In genomic region chr16:4624827-4625616, GRCh38 we compare ENCODE assay signal across 8 cellular contexts. TPM values are rescaled to one million over a fixed set of nuclear protein-coding genes. Genes with fewer than 3 reads are reported as not detected.
DNase-seq lines count a peak whose midpoint lies in the region; TF ChIP-seq lines count a peak whose summit lies in the region.

No MANE protein-coding gene starts in this region.

- no peaks in the 10 kb centered on the region for H3K36me3 ChIP-seq in GM23248 (ENCODE audit: low read depth)
- no peaks in the 10 kb centered on the region for H3K36me3 ChIP-seq in duodenal mucosa (ENCODE audit: control insufficient read depth in 1 of 2, insufficient read depth in 2 of 2, low read length in 2 of 2)

- 1 to 2% methylated on average over 47 to 65 of the region's 82 CpGs for WGBS in GM23248 (ENCODE audit: low coverage in 1 of 2, low lambda C conversion rate in 2 of 2, missing lambda C conversion rate in 2 of 2), 2 experiments

- peak overlapping the region; percentile 67 for H2AFZ ChIP-seq in GM23248

- no peak for TF ChIP-seq CTCF in GM10248 (IDR thresholded peaks at IDR 0.05; ENCODE audit: control extremely low read depth, extremely low read depth, low read depth, missing control alignments)

- CTCF ChIA-PET in GM10248 (lab: Yijun Ruan, JAX): interaction anchor here (1.0 to 7.7 kb wide), 26 partner anchors 11 to 331 kb away, joined by 3 to 60 read pairs (median 4); partner anchors contain the start of genes ANKS3, CDIP1, DNAAF8 and UBALD1

- H3K4me3 ChIP-seq in GM23248 (peak overlapping the region; percentile 97), duodenal mucosa (ENCODE audit: low read depth in 1 of 2, low read length in 2 of 2) (peak overlapping the region; percentile 72 to 87)

- H3K9me3 ChIP-seq in GM23248 (ENCODE audit: low read depth) (no peaks in the 10 kb centered on the region), duodenal mucosa (ENCODE audit: control insufficient read depth in 1 of 2, low read length in 2 of 2) (no peaks in the 10 kb centered on the region)

- in situ Hi-C loops in GM23248 (cut with MboI): no loop called here

- H3K27me3 ChIP-seq in GM23248 (replicated peaks; ENCODE audit: insufficient read depth): no peaks in the 10 kb centered on the region
- H3K27me3 ChIP-seq in duodenal mucosa (ENCODE audit: control insufficient read depth in 1 of 2, insufficient read depth in 2 of 2, low read length in 2 of 2): no peaks in the 10 kb centered on the region

- no peaks in the 10 kb centered on the region for H4K20me1 ChIP-seq in GM23248 (ENCODE audit: insufficient read depth)

- peak; percentile 88 for DNase-seq in GM10248 (ENCODE audit: extremely low spot score)
- DNase-seq in GM23248: peak; percentile 90
- peak; percentile 23 for DNase-seq in LoVo (ENCODE audit: low spot score)
- DNase-seq in activated CD4-positive, alpha-beta T cell treated with anti-CD3 and anti-CD28 coated beads, Interleukin-2, amount 50 U/mL, for 1 hour: peak; percentile 58
- peak; percentile 66 for DNase-seq in medulla oblongata (ENCODE audit: extremely low spot score)
- peak; percentile 62 for DNase-seq in stimulated activated CD8-positive, alpha-beta memory T cell treated with anti-CD3 and anti-CD28 coated beads, Interleukin-12 subunit alpha, Interleukin-12 subunit beta, amount 100 ng/mL, for 4 hours (ENCODE audit: low read depth)
- no peak for DNase-seq in Kasumi-1 (lab: John Stamatoyannopoulos, UW)

- H3K4me1 ChIP-seq in GM23248 (ENCODE audit: insufficient read depth) (no peaks in the 10 kb centered on the region), duodenal mucosa (ENCODE audit: control insufficient read depth in 1 of 2, insufficient read depth in 2 of 2, low read length in 2 of 2) (peaks cover 22 to 23% of the 10 kb centered on the region in 2 donors)

- peak overlapping the region; percentile 96 for H3K4me2 ChIP-seq in GM23248 (ENCODE audit: unreplicated experiment)

- H3F3A ChIP-seq in GM23248 (ENCODE audit: insufficient read depth): no peaks in the 10 kb centered on the region; the same call in 1 of the 2 replicates

- H3K9me2 ChIP-seq in GM23248 (ENCODE audit: insufficient read depth): no peaks in the 10 kb centered on the region

- H3K9ac ChIP-seq in GM23248: peak overlapping the region; percentile 97
- H3K9ac ChIP-seq in duodenal mucosa (ENCODE audit: low read depth in 1 of 2, low read length in 2 of 2): peak overlapping the region; percentile 86 to 87

- POLR2A ChIA-PET in GM10248 (lab: Yijun Ruan, JAX): interaction anchor here (0.5 to 1.4 kb wide), 5 partner anchors 9 to 136 kb away, joined by 3 read pairs; no protein-coding TSS in a partner anchor

- peak overlapping the region; percentile 93 for H3K27ac ChIP-seq in GM23248
- peak overlapping the region; percentile 92 for H3K27ac ChIP-seq in duodenal mucosa (ENCODE audit: low read depth, low read length)

- peaks cover 52% of the 10 kb centered on the region for H3K79me2 ChIP-seq in GM23248 (ENCODE audit: insufficient read depth)

RNA-seq across cellular contexts. Expression of gene MGRN1, which starts 0.4 kb away (rescaled TPM):
- 26.4 and 30.2 TPM in 2 replicates for total RNA-seq in GM23248 (2014; rRNA removed; shearing (Covaris generic))
- 13.1 and 14.0 TPM in 2 replicates for polyA plus RNA-seq in GM23248 (2016; fragmentation: Nextera tagmentation; extraction: Ambion mirVana)

RNA-seq across cellular contexts. Expression of gene UBALD1, which starts 10.3 kb away (rescaled TPM):
- 9.9 and 17.4 TPM in 2 replicates for total RNA-seq in GM23248 (2014; rRNA removed; shearing (Covaris generic))
- 10.3 and 11.5 TPM in 2 replicates for polyA plus RNA-seq in GM23248 (2016; fragmentation: Nextera tagmentation; extraction: Ambion mirVana)

Comparison
In these comparisons a context has a peak if more than half of its experiments do, and no peak if none do; other contexts are left out.
1. DNase-seq: peak in GM10248 (single experiment), GM23248 (single experiment), LoVo (single experiment), activated CD4-positive, alpha-beta T cell treated with anti-CD3 and anti-CD28 coated beads, Interleukin-2, amount 50 U/mL, for 1 hour (single experiment), medulla oblongata (single experiment) and stimulated activated CD8-positive, alpha-beta memory T cell treated with anti-CD3 and anti-CD28 coated beads, Interleukin-12 subunit alpha, Interleukin-12 subunit beta, amount 100 ng/mL, for 4 hours (single experiment); none in Kasumi-1 (0 of 2).